In the genomic region with DNA sequence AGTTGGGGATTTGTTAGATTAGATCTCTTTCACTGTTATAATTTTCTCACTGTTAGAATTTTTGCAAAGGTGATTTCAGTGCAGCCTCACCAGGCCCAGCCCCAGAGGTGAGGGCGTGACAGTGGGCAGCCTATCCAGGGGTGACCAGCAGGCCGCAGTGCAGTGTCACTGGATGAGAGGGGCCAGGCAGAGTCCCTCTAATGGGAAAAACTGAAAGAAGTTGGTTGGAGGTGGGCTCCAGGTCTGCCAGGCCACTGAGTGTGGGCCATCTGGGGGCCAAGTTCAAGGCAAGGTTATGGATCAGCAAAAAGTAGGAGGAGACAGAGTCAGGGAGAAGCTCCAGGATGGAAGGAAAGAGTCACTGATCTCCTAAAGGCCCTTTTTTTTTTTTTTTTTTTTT, we compare ENCODE assay signal across 20 cellular contexts.
DNase-seq lines count a peak whose midpoint lies in the region; ATAC-seq lines count a peak whose summit lies in the region.
"Had no signal": no experiment of that assay in that cellular context is flagged by ENCODE, and none has a peak within 500 bp of the region (broad histone marks: within the 10 kb centered on the region; RNA-seq: fewer than 3 reads in every experiment).

No MANE protein-coding gene starts in this region.

- no peak for ATAC-seq in GM18498 (IDR thresholded peaks at IDR 0.05; ENCODE audit: unreplicated experiment)
- ATAC-seq: gastroesophageal sphincter had no signal

- H3K36me3 ChIP-seq in H7 (replicated peaks; ENCODE audit: control insufficient read depth, insufficient read depth, low read length): no peaks in the 10 kb centered on the region
- H3K36me3 ChIP-seq: gastroesophageal sphincter, SJSA1, thyroid gland had no signal

- no peak overlapping the region for H3K4me3 ChIP-seq in H7 (ENCODE audit: insufficient read depth, low read depth, low read length)
- H3K4me3 ChIP-seq: gastroesophageal sphincter, PC-9, SJSA1, thyroid gland had no signal

- no peaks in the 10 kb centered on the region for H3K27me3 ChIP-seq in H7 (ENCODE audit: control insufficient read depth, insufficient read depth, low read length)
- H3K27me3 ChIP-seq: gastroesophageal sphincter, SJSA1, thyroid gland had no signal

- DNase-seq in DMS 273 (lab: John Stamatoyannopoulos, UW; ENCODE audit: unreplicated experiment) (peak; percentile 44), DMS 273 treated with DMSO at 0.1 percent for 48 hours (lab: John Stamatoyannopoulos, UW) (no peak), H7 (peak; percentile 61), ecto neural progenitor cell (ENCODE audit: low spot score) (peak; percentile 43), mesenteric fat pad (ENCODE audit: low spot score) (peak; percentile 87), NCI-H345 (lab: John Stamatoyannopoulos, UW) (no peak), DMS153 treated with DMSO at 0.1 percent for 48 hours (lab: John Stamatoyannopoulos, UW; ENCODE audit: unreplicated experiment) (no peak)
- DNase-seq: activated CD4-positive, alpha-beta T cell treated with anti-CD3 and anti-CD28 coated beads, Interleukin-2, amount 50 U/mL, for 48 hours; activated naive CD4-positive, alpha-beta T cell; activated T-cell treated with anti-CD3 and anti-CD28 coated beads, Interleukin-2, amount 50 U/mL, for 1 hour; AML-193; NCI-H1105; NCI-H2107; PC-9; stimulated activated CD4-positive, alpha-beta T cell treated with anti-CD3 and anti-CD28 coated beads, Interleukin-2, amount 100 ng/mL, for 24 hours; stimulated activated naive CD4-positive, alpha-beta T cell; thyroid gland had no signal

Comparison
In these comparisons a context has a peak if more than half of its experiments do, and no peak if none do; other contexts are left out.
1. DNase-seq: peak in DMS 273 (single experiment), H7 (single experiment), ecto neural progenitor cell (single experiment) and mesenteric fat pad (single experiment); none in DMS 273 treated with DMSO at 0.1 percent for 48 hours (single experiment), NCI-H345 (single experiment) and DMS153 treated with DMSO at 0.1 percent for 48 hours (single experiment).